19 cellular contexts compared by ENCODE assay signal in the genomic region with DNA sequence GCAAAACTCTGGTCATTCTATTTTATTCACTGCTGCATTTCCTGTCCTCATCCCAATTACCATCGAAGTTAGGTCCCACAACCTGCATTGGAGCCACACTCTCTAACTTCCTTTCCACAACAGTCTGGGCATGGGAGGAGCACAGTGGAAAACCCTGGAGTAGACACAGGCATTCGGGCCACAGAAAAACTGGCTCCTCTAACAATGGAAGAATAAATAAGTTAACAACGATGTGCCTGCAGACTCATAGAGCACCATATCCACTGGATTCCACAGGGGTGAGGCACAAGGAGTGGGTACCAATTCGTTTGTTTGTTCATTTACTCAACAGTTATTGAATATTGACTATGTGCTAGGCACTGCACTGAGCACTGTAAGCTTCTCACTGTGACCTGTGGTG.
DNase-seq lines count a peak whose midpoint lies in the region; ATAC-seq and TF ChIP-seq lines count a peak whose summit lies in the region.
"Had no signal": no experiment of that assay in that cellular context is flagged by ENCODE, and none has a peak within 500 bp of the region (broad histone marks: within the 10 kb centered on the region; RNA-seq: fewer than 3 reads in every experiment).

No MANE protein-coding gene starts in this region.

- peak overlapping the region; percentile 57 for H3K27ac Mint-ChIP-seq in activated T-cell treated with anti-CD3 and anti-CD28 coated beads, Interleukin-2, amount 50 U/mL, for 24 hours
- H3K27ac Mint-ChIP-seq in glutamatergic neuron (ENCODE audit: unreplicated experiment), result peak overlapping the region; percentile 97
- H3K27ac Mint-ChIP-seq: activated CD4-positive, alpha-beta T cell treated with anti-CD3 and anti-CD28 coated beads, Interleukin-2, amount 10 ng/mL, durations not matched to agents 24 days and 14 days; activated naive CD8-positive, alpha-beta T cell treated with anti-CD3 and anti-CD28 coated beads, Interleukin-2, amount 10 ng/mL, durations not matched to agents 7 days and 5 days had no signal

- H3K9ac ChIP-seq in MM.1S (ENCODE audit: low read length), result no peak overlapping the region

- no peak for DNase-seq in activated T-cell treated with anti-CD3 and anti-CD28 coated beads, Interleukin-2, amount 50 U/mL, for 24 hours
- DNase-seq in activated T-cell treated with anti-CD3 and anti-CD28 coated beads for 4 hours (no peak), NCI-H69 (lab: John Stamatoyannopoulos, UW) (peak; percentile 65), glutamatergic neuron (no peak), substantia nigra (lab: John Stamatoyannopoulos, UW) (peak in 1 of 49 donors; percentile 21), MM.1S (no peak), SJCRH30 (no peak)
- DNase-seq: activated CD4-positive, alpha-beta T cell treated with anti-CD3 and anti-CD28 coated beads, Interleukin-2, amount 10 ng/mL, durations not matched to agents 24 days and 14 days; activated naive CD8-positive, alpha-beta T cell treated with anti-CD3 and anti-CD28 coated beads, Interleukin-2, amount 10 ng/mL, durations not matched to agents 7 days and 5 days; effector CD8-positive, alpha-beta T cell; GOT3; Peyer's patch; stimulated activated CD8-positive, alpha-beta memory T cell treated with anti-CD3 and anti-CD28 coated beads, Interleukin-4, amount 100 ng/mL, for 48 hours had no signal

- TF ChIP-seq CTCF in glutamatergic neuron (IDR thresholded peaks at IDR 0.05; ENCODE audit: partially characterized antibody, unreplicated experiment) (no peak), MM.1S (IDR thresholded peaks at IDR 0.05; ENCODE audit: low read length) (no peak)

- H3K4me1 Mint-ChIP-seq in activated T-cell treated with anti-CD3 and anti-CD28 coated beads, Interleukin-2, amount 50 U/mL, for 24 hours (ENCODE audit: low read depth), result peaks cover 4% of the 10 kb centered on the region
- H3K4me1 Mint-ChIP-seq in glutamatergic neuron (ENCODE audit: low read depth, unreplicated experiment), result peaks cover 18% of the 10 kb centered on the region

- peaks cover 93% of the 10 kb centered on the region for H3K36me3 Mint-ChIP-seq in activated T-cell treated with anti-CD3 and anti-CD28 coated beads, Interleukin-2, amount 50 U/mL, for 24 hours (ENCODE audit: low read depth)
- peaks cover 5% of the 10 kb centered on the region for H3K36me3 Mint-ChIP-seq in glutamatergic neuron (ENCODE audit: unreplicated experiment)

- H3K4me2 ChIP-seq in MM.1S (ENCODE audit: low read depth, low read length), result no peak overlapping the region

- no peaks in the 10 kb centered on the region for H3K27me3 ChIP-seq in MM.1S (replicated peaks; ENCODE audit: insufficient read depth, low read length)
- H3K27me3 ChIP-seq in SJCRH30, result no peaks in the 10 kb centered on the region
- H3K27me3 ChIP-seq: cardiac muscle cell, Peyer's patch, tibial nerve had no signal

- H3K4me3 ChIP-seq in MM.1S (ENCODE audit: low read length) (no peak overlapping the region), SJCRH30 (no peak overlapping the region)
- H3K4me3 ChIP-seq: cardiac muscle cell, lung, Peyer's patch, prostate gland, tibial nerve had no signal

- H3K4me1 ChIP-seq in MM.1S (ENCODE audit: low read length) (no peaks in the 10 kb centered on the region), SJCRH30 (no peaks in the 10 kb centered on the region)
- H3K4me1 ChIP-seq: prostate gland had no signal

- ATAC-seq in GM21526 (IDR thresholded peaks at IDR 0.05; ENCODE audit: low FRiP score, unreplicated experiment), result no peak

- H3K27me3 Mint-ChIP-seq in activated T-cell treated with anti-CD3 and anti-CD28 coated beads, Interleukin-2, amount 50 U/mL, for 24 hours, result no peaks in the 10 kb centered on the region
- H3K27me3 Mint-ChIP-seq in glutamatergic neuron (ENCODE audit: unreplicated experiment), result no peaks in the 10 kb centered on the region
- H3K27me3 Mint-ChIP-seq: activated CD4-positive, alpha-beta T cell treated with anti-CD3 and anti-CD28 coated beads, Interleukin-2, amount 10 ng/mL, durations not matched to agents 24 days and 14 days; activated naive CD8-positive, alpha-beta T cell treated with anti-CD3 and anti-CD28 coated beads, Interleukin-2, amount 10 ng/mL, durations not matched to agents 7 days and 5 days had no signal

- peaks cover 3% of the 10 kb centered on the region for H3K9me3 Mint-ChIP-seq in activated T-cell treated with anti-CD3 and anti-CD28 coated beads, Interleukin-2, amount 50 U/mL, for 24 hours
- no peaks in the 10 kb centered on the region for H3K9me3 Mint-ChIP-seq in glutamatergic neuron (ENCODE audit: unreplicated experiment)

- no peaks in the 10 kb centered on the region for H3K9me3 ChIP-seq in MM.1S (replicated peaks; ENCODE audit: insufficient read depth, low read length)
- H3K9me3 ChIP-seq in SJCRH30 (replicated peaks), result no peaks in the 10 kb centered on the region
- H3K9me3 ChIP-seq: Peyer's patch, prostate gland, tibial nerve had no signal

- H3K9me2 ChIP-seq in MM.1S (replicated peaks; ENCODE audit: insufficient read depth, low read length), result no peaks in the 10 kb centered on the region

- H4K20me1 ChIP-seq in MM.1S (ENCODE audit: insufficient read depth, low read length), result no peaks in the 10 kb centered on the region

- H3F3A ChIP-seq in MM.1S (ENCODE audit: insufficient read depth, low read length), result no peaks in the 10 kb centered on the region

- H3K36me3 ChIP-seq in MM.1S (replicated peaks; ENCODE audit: insufficient read depth, low read length) (0 out of 2 replicates have a peak, but pooled peaks cover 3% of the 10 kb centered on the region), SJCRH30 (no peaks in the 10 kb centered on the region)
- H3K36me3 ChIP-seq: cardiac muscle cell, Peyer's patch, prostate gland, tibial nerve had no signal

- H2AFZ ChIP-seq in MM.1S (ENCODE audit: low read length), result no peak overlapping the region

- H3K27ac ChIP-seq in substantia nigra (ENCODE audit: low read depth, low read length, poor library complexity, severe bottlenecking), result peak overlapping the region; percentile 66
- H3K27ac ChIP-seq in MM.1S (ENCODE audit: low read length), result no peak overlapping the region
- no peak overlapping the region for H3K27ac ChIP-seq in SJCRH30
- H3K27ac ChIP-seq: C4-2B, cardiac muscle cell, Peyer's patch had no signal

- no peak overlapping the region for H3K4me3 Mint-ChIP-seq in activated T-cell treated with anti-CD3 and anti-CD28 coated beads, Interleukin-2, amount 50 U/mL, for 24 hours
- peak overlapping the region; percentile 61 for H3K4me3 Mint-ChIP-seq in glutamatergic neuron (ENCODE audit: unreplicated experiment)
- H3K4me3 Mint-ChIP-seq: activated CD4-positive, alpha-beta T cell treated with anti-CD3 and anti-CD28 coated beads, Interleukin-2, amount 10 ng/mL, durations not matched to agents 24 days and 14 days; activated naive CD8-positive, alpha-beta T cell treated with anti-CD3 and anti-CD28 coated beads, Interleukin-2, amount 10 ng/mL, durations not matched to agents 7 days and 5 days had no signal

- H3K79me2 ChIP-seq in MM.1S (ENCODE audit: low read length), result no peaks in the 10 kb centered on the region
